ENCODE assay signal across 1 cellular context in the genomic region with DNA sequence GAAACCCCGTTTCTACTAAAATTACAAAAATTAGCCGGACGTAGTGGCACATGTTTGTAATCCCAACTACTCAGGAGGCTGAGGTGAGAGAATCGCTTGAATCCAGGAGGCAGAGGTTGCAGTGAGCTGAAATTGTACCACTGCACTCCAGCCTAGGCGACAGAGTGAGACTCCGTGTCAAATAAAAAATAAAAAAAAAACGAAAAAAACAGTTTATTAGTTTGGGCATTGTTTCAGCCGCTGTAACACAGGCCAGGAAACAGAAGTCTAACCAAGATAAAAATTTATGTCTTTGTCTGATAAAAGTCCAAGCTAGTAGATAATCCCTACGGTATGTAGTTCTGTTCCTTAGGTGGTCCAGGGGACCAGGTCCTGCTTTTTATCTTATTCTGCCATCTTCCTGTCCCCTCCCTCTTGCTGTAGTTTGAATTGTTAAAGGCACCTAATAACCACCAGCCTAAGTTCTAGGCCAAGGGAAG.
TF ChIP-seq lines count a peak whose summit lies in the region.

No MANE protein-coding gene starts in this region.

TF ChIP-seq in GM23338, 12 proteins besides CTCF, POLR2A, EP300 and RAD21:
- TF ChIP-seq NANOG (IDR thresholded peaks at IDR 0.05; ENCODE audit: borderline replicate concordance) (no peak), POLR2AphosphoS5 (IDR thresholded peaks at IDR 0.05; ENCODE audit: low read depth) (no peak), JUNB (IDR thresholded peaks at IDR 0.05; ENCODE audit: unreplicated experiment) (no peak), ZNF331 (CRISPR knock-in tag; IDR thresholded peaks at IDR 0.05; ENCODE audit: low read depth) (no peak), ZNF114 (CRISPR knock-in tag; IDR thresholded peaks at IDR 0.05) (no peak)
- TF ChIP-seq, protein P1, sequence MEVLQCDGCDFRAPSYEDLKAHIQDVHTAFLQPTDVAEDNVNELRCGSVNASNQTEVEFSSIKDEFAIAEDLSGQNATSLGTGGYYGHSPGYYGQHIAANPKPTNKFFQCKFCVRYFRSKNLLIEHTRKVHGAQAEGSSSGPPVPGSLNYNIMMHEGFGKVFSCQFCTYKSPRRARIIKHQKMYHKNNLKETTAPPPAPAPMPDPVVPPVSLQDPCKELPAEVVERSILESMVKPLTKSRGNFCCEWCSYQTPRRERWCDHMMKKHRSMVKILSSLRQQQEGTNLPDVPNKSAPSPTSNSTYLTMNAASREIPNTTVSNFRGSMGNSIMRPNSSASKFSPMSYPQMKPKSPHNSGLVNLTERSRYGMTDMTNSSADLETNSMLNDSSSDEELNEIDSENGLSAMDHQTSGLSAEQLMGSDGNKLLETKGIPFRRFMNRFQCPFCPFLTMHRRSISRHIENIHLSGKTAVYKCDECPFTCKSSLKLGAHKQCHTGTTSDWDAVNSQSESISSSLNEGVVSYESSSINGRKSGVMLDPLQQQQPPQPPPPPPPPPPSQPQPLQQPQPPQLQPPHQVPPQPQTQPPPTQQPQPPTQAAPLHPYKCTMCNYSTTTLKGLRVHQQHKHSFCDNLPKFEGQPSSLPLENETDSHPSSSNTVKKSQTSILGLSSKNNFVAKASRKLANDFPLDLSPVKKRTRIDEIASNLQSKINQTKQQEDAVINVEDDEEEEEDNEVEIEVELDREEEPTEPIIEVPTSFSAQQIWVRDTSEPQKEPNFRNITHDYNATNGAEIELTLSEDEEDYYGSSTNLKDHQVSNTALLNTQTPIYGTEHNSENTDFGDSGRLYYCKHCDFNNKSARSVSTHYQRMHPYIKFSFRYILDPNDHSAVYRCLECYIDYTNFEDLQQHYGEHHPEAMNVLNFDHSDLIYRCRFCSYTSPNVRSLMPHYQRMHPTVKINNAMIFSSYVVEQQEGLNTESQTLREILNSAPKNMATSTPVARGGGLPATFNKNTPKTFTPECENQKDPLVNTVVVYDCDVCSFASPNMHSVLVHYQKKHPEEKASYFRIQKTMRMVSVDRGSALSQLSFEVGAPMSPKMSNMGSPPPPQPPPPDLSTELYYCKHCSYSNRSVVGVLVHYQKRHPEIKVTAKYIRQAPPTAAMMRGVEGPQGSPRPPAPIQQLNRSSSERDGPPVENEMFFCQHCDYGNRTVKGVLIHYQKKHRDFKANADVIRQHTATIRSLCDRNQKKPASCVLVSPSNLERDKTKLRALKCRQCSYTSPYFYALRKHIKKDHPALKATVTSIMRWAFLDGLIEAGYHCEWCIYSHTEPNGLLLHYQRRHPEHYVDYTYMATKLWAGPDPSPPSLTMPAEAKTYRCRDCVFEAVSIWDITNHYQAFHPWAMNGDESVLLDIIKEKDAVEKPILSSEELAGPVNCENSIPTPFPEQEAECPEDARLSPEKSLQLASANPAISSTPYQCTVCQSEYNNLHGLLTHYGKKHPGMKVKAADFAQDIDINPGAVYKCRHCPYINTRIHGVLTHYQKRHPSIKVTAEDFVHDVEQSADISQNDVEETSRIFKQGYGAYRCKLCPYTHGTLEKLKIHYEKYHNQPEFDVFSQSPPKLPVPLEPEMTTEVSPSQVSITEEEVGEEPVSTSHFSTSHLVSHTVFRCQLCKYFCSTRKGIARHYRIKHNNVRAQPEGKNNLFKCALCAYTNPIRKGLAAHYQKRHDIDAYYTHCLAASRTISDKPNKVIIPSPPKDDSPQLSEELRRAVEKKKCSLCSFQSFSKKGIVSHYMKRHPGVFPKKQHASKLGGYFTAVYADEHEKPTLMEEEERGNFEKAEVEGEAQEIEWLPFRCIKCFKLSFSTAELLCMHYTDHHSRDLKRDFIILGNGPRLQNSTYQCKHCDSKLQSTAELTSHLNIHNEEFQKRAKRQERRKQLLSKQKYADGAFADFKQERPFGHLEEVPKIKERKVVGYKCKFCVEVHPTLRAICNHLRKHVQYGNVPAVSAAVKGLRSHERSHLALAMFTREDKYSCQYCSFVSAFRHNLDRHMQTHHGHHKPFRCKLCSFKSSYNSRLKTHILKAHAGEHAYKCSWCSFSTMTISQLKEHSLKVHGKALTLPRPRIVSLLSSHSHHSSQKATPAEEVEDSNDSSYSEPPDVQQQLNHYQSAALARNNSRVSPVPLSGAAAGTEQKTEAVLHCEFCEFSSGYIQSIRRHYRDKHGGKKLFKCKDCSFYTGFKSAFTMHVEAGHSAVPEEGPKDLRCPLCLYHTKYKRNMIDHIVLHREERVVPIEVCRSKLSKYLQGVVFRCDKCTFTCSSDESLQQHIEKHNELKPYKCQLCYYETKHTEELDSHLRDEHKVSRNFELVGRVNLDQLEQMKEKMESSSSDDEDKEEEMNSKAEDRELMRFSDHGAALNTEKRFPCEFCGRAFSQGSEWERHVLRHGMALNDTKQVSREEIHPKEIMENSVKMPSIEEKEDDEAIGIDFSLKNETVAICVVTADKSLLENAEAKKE (CRISPR knock-in tag; IDR thresholded peaks at IDR 0.05) = no peak
- TF ChIP-seq, protein P2, sequence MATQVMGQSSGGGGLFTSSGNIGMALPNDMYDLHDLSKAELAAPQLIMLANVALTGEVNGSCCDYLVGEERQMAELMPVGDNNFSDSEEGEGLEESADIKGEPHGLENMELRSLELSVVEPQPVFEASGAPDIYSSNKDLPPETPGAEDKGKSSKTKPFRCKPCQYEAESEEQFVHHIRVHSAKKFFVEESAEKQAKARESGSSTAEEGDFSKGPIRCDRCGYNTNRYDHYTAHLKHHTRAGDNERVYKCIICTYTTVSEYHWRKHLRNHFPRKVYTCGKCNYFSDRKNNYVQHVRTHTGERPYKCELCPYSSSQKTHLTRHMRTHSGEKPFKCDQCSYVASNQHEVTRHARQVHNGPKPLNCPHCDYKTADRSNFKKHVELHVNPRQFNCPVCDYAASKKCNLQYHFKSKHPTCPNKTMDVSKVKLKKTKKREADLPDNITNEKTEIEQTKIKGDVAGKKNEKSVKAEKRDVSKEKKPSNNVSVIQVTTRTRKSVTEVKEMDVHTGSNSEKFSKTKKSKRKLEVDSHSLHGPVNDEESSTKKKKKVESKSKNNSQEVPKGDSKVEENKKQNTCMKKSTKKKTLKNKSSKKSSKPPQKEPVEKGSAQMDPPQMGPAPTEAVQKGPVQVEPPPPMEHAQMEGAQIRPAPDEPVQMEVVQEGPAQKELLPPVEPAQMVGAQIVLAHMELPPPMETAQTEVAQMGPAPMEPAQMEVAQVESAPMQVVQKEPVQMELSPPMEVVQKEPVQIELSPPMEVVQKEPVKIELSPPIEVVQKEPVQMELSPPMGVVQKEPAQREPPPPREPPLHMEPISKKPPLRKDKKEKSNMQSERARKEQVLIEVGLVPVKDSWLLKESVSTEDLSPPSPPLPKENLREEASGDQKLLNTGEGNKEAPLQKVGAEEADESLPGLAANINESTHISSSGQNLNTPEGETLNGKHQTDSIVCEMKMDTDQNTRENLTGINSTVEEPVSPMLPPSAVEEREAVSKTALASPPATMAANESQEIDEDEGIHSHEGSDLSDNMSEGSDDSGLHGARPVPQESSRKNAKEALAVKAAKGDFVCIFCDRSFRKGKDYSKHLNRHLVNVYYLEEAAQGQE (IDR thresholded peaks at IDR 0.05; ENCODE audit: unreplicated experiment) = no peak
